9 cellular contexts compared by ENCODE assay signal in genomic region chr15:70508561-70509281, GRCh38.
DNase-seq lines count a peak whose midpoint lies in the region; ATAC-seq and TF ChIP-seq lines count a peak whose summit lies in the region.
"Had no signal": no experiment of that assay in that cellular context is flagged by ENCODE, and none has a peak within 500 bp of the region (broad histone marks: within the 10 kb centered on the region; RNA-seq: fewer than 3 reads in every experiment).

No MANE protein-coding gene starts in this region.

- H3K4me1 Mint-ChIP-seq in activated T-helper 2 cell treated with anti-CD3 and anti-CD28 coated beads, Interferon-gamma antibody, Interleukin-2, Interleukin-4, amounts not matched to agents 10 μg/mL and 5 μg/mL and 100 μg/mL, durations not matched to agents 14 hours and 24 hours and 36 hours (ENCODE audit: low read depth), result peaks cover 62% of the 10 kb centered on the region

- H3K36me3 ChIP-seq in gastroesophageal sphincter (no peaks in the 10 kb centered on the region), heart right ventricle (no peaks in the 10 kb centered on the region)

- H3K27ac Mint-ChIP-seq in activated T-helper 2 cell treated with anti-CD3 and anti-CD28 coated beads, Interferon-gamma antibody, Interleukin-2, Interleukin-4, amounts not matched to agents 10 μg/mL and 5 μg/mL and 100 μg/mL, durations not matched to agents 14 hours and 24 hours and 36 hours, result peak overlapping the region; percentile 48

- intact Hi-C loops in activated T-helper 2 cell treated with anti-CD3 and anti-CD28 coated beads, Interferon-gamma antibody, Interleukin-2, Interleukin-4, amounts not matched to agents 10 μg/mL and 5 μg/mL and 100 μg/mL, durations not matched to agents 14 hours and 24 hours and 36 hours (cut with micrococcal nuclease), result loop anchor here (1.0 to 5.0 kb wide), 3 partner anchors 16 to 751 kb away; no protein-coding TSS in a partner anchor
- intact Hi-C loops in heart right ventricle (cut with DNase I) (no loop called here), head of caudate nucleus (cut with DNase I) (no loop called here)

- peaks cover 11% of the 10 kb centered on the region for H3K27me3 Mint-ChIP-seq in activated T-helper 2 cell treated with anti-CD3 and anti-CD28 coated beads, Interferon-gamma antibody, Interleukin-2, Interleukin-4, amounts not matched to agents 10 μg/mL and 5 μg/mL and 100 μg/mL, durations not matched to agents 14 hours and 24 hours and 36 hours (ENCODE audit: low read depth)

- H3K27ac ChIP-seq in gastroesophageal sphincter (no peak overlapping the region), heart right ventricle (peak overlapping the region in 1 of 10 donors; percentile 72)

- WGBS in gastroesophageal sphincter (ENCODE audit: low coverage in 1 of 2), 2 donors, result 52% methylated on average over 5 of the region's 5 CpGs; no CpG with 5 or more reads in 1 of the 2 donors
- 54 to 69% methylated on average over 5 of the region's 5 CpGs for WGBS in heart right ventricle, 2 donors

- H3K27me3 ChIP-seq in gastroesophageal sphincter (no peaks in the 10 kb centered on the region), heart right ventricle (no peaks in the 10 kb centered on the region)

- H3K36me3 Mint-ChIP-seq in activated T-helper 2 cell treated with anti-CD3 and anti-CD28 coated beads, Interferon-gamma antibody, Interleukin-2, Interleukin-4, amounts not matched to agents 10 μg/mL and 5 μg/mL and 100 μg/mL, durations not matched to agents 14 hours and 24 hours and 36 hours (ENCODE audit: low read depth), result peaks cover 20% of the 10 kb centered on the region

- H3K9me3 Mint-ChIP-seq in activated T-helper 2 cell treated with anti-CD3 and anti-CD28 coated beads, Interferon-gamma antibody, Interleukin-2, Interleukin-4, amounts not matched to agents 10 μg/mL and 5 μg/mL and 100 μg/mL, durations not matched to agents 14 hours and 24 hours and 36 hours, result peaks cover 43% of the 10 kb centered on the region

- H3K9me3 ChIP-seq in gastroesophageal sphincter (peaks cover 0 to 36% (median 0%) of the 10 kb centered on the region in 3 donors), heart right ventricle (peaks cover 0 to 46% (median 27%) of the 10 kb centered on the region in 11 donors)

- DNase-seq in AG09319 (ENCODE audit: extremely low read depth, low read depth) (peak; percentile 58), HuH-7 (ENCODE audit: low spot score) (peak; percentile 46), left kidney (ENCODE audit: low read depth, low spot score) (peak; percentile 95), heart right ventricle (no peak), head of caudate nucleus (no peak)
- DNase-seq in activated T-helper 2 cell treated with anti-CD3 and anti-CD28 coated beads, Interferon-gamma antibody, Interleukin-2, Interleukin-4, amounts not matched to agents 10 μg/mL and 5 μg/mL and 100 μg/mL, durations not matched to agents 14 hours and 24 hours and 36 hours (ENCODE audit: low spot score), result no peak

- ATAC-seq in HG02981 (IDR thresholded peaks at IDR 0.05; ENCODE audit: unreplicated experiment), result no peak
- no peak for ATAC-seq in gastroesophageal sphincter
- no peak for ATAC-seq in heart right ventricle

- peak overlapping the region; percentile 9 for H3K4me3 Mint-ChIP-seq in activated T-helper 2 cell treated with anti-CD3 and anti-CD28 coated beads, Interferon-gamma antibody, Interleukin-2, Interleukin-4, amounts not matched to agents 10 μg/mL and 5 μg/mL and 100 μg/mL, durations not matched to agents 14 hours and 24 hours and 36 hours (ENCODE audit: low read depth)

- H3K4me3 ChIP-seq in gastroesophageal sphincter (no peak overlapping the region), heart right ventricle (no peak overlapping the region)
- H3K4me3 ChIP-seq: lung had no signal

- TF ChIP-seq EP300 in gastroesophageal sphincter (IDR thresholded peaks at IDR 0.05), result no peak

- TF ChIP-seq CTCF in AG09319 (IDR thresholded peaks at IDR 0.05; ENCODE audit: low read depth, low read length), result no peak; the same call in 1 of the 2 replicates
- no peak for TF ChIP-seq CTCF in gastroesophageal sphincter (IDR thresholded peaks at IDR 0.05)
- no peak for TF ChIP-seq CTCF in heart right ventricle (IDR thresholded peaks at IDR 0.05)

- peaks cover 0 to 30% (median 15%) of the 10 kb centered on the region in 3 donors for H3K4me1 ChIP-seq in gastroesophageal sphincter
- H3K4me1 ChIP-seq in heart right ventricle, result peaks cover 10 to 58% (median 24%) of the 10 kb centered on the region in 9 donors

- no peak for TF ChIP-seq POLR2A in gastroesophageal sphincter (IDR thresholded peaks at IDR 0.05)

Comparison
In these comparisons a context has a peak if more than half of its experiments do, and no peak if none do; other contexts are left out.
1. DNase-seq: peak in AG09319 (single experiment), HuH-7 (single experiment) and left kidney (single experiment); none in activated T-helper 2 cell treated with anti-CD3 and anti-CD28 coated beads, Interferon-gamma antibody, Interleukin-2, Interleukin-4, amounts not matched to agents 10 μg/mL and 5 μg/mL and 100 μg/mL, durations not matched to agents 14 hours and 24 hours and 36 hours (single experiment), heart right ventricle (0 of 2) and head of caudate nucleus (0 of 42).